Comparison of ENCODE assay signal across 8 cellular contexts in the genomic region with DNA sequence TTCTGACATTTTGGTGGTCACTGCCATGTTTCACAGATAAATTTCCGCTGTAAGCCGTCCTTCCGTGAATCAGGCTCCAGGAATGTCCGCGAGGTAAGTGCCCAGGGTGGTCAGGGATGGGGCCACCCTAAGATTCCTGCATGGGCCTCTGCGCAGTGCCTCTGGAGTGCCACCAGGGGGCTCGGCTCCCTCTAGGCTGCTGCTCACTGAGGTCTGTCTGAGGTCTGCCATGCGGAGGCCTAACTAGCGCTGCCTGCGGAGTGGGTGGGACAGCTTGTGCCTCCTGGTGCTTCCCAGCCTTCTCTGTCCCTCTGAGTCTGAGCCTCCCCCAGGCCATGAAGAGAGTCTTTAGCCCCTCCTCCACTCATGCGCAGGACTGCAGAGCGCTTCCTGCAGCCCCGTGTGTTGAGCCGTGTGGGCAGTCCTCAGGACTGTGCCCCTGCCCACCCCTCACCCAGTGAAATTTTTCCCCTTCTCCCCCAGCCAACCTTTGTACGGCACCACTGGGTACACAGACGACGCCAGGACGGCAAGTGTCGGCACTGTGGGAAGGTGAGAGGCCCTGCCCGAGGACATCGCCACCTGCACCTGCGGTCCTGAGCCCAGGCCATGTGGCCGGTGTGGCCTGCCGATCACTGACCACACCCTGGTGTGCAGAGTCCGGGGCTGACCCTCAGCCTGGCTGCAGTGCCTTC. TPM values are rescaled to one million over a fixed set of nuclear protein-coding genes. Genes with fewer than 3 reads are reported as not detected.
DNase-seq lines count a peak whose midpoint lies in the region; ATAC-seq and TF ChIP-seq lines count a peak whose summit lies in the region.

No MANE protein-coding gene starts in this region.

- no peaks in the 10 kb centered on the region for H3K27me3 ChIP-seq in dorsolateral prefrontal cortex

- ATAC-seq in GM21529 (IDR thresholded peaks at IDR 0.05; ENCODE audit: unreplicated experiment) (peak; percentile 60), HG02588 (IDR thresholded peaks at IDR 0.05; ENCODE audit: unreplicated experiment) (no peak)

- no peak overlapping the region for H3K4me3 ChIP-seq in dorsolateral prefrontal cortex

- DNase-seq in D341Med (ENCODE audit: low spot score) (peak; percentile 88), NCI-H1048 (lab: John Stamatoyannopoulos, UW) (peak; percentile 34), dorsolateral prefrontal cortex (peak in 7 of 10 donors; percentile 17 to 84 (median 72)), middle frontal gyrus (ENCODE audit: extremely low spot score, low spot score) (peak; percentile 44), HPDE6-E6E7 (ENCODE audit: extremely low spot score) (no peak)
- DNase-seq in activated CD4-positive, CD25-positive, alpha-beta regulatory T cell (lab: John Stamatoyannopoulos, UW): peak in 3 of 4 experiments; percentile 35 to 39 (median 37)

- intact Hi-C loops in dorsolateral prefrontal cortex (cut with DNase I): loop anchor here in 1 of 2 donors (5.0 to 10.0 kb wide), 2 partner anchors 132 to 395 kb away; no protein-coding TSS in a partner anchor

- peak; percentile 37 to 82 (median 68) for TF ChIP-seq CTCF in dorsolateral prefrontal cortex (IDR thresholded peaks at IDR 0.05 in 54 of 56, conservative IDR thresholded peaks at IDR 0.05 in 2 of 56; ENCODE audit: low read depth in 1 of 56, partially characterized antibody in 56 of 56)

- peak overlapping the region in 35 of 59 donors; percentile 3 to 99 (median 43) for H3K27ac ChIP-seq in dorsolateral prefrontal cortex

RNA-seq across cellular contexts. Expression of gene MDK, which starts 11.9 kb away (rescaled TPM):
- total RNA-seq in dorsolateral prefrontal cortex: 10 to 100 TPM in 95 of 120 experiments, 1 to 10 TPM in 25; 4.6 to 45.3 (median 12.9) TPM

RNA-seq across cellular contexts. Expression of gene CHRM4, which starts 22.0 kb away (rescaled TPM):
- 10 to 100 TPM in 56 of 120 experiments, 1 to 10 TPM in 64; 2.7 to 25.0 (median 9.7) TPM for total RNA-seq in dorsolateral prefrontal cortex

RNA-seq across cellular contexts. Expression of gene DGKZ, which starts 22.3 kb away (rescaled TPM):
- total RNA-seq in dorsolateral prefrontal cortex: 100 to 1,000 TPM; 142 to 475 (median 319) TPM
